1 cellular context compared by ENCODE assay signal in genomic region chr3:114155370-114155821, GRCh38.
TF ChIP-seq lines count a peak whose summit lies in the region.

No MANE protein-coding gene starts in this region.

TF ChIP-seq in endothelial cell of umbilical vein, 7 proteins besides CTCF, POLR2A, EP300 and RAD21:
- TF ChIP-seq JUN (IDR thresholded peaks at IDR 0.05; ENCODE audit: borderline replicate concordance, insufficient read depth, insufficient read length, low read depth), result no peak
- TF ChIP-seq FOS (IDR thresholded peaks at IDR 0.05; ENCODE audit: borderline replicate concordance, insufficient read depth, low read length), result no peak
- no peak for TF ChIP-seq GATA2 (IDR thresholded peaks at IDR 0.05; ENCODE audit: insufficient read depth, insufficient read length, low read depth, low read length)
- no peak for TF ChIP-seq MYC (IDR thresholded peaks at IDR 0.05; ENCODE audit: low read depth, low read length)
- no peak for TF ChIP-seq POLR2AphosphoS5 (IDR thresholded peaks at IDR 0.05; ENCODE audit: insufficient read depth, low read depth, low read length)
